Comparison of ENCODE assay signal across 15 cellular contexts in genomic region chr22:48106215-48106614, GRCh38.
"Had no signal": no experiment of that assay in that cellular context is flagged by ENCODE, and none has a peak within 500 bp of the region (broad histone marks: within the 10 kb centered on the region; RNA-seq: fewer than 3 reads in every experiment).

No MANE protein-coding gene starts in this region.

- DNase-seq: cortex of kidney; dorsolateral prefrontal cortex; effector memory CD4-positive, alpha-beta T cell; gastrocnemius medialis; heart right ventricle; left ventricle myocardium inferior; mesendoderm; naive thymus-derived CD4-positive, alpha-beta T cell; ovary; right cardiac atrium; small intestine; stimulated activated CD4-positive, alpha-beta T cell treated with anti-CD3 and anti-CD28 coated beads, Interleukin-12 subunit alpha, Interleukin-12 subunit beta, amount 100 ng/mL, for 4 hours; stimulated activated naive CD4-positive, alpha-beta T cell treated with Interleukin-2 at 50 U/mL for 16 hours; trophoblast cell had no signal

- H3K4me1 ChIP-seq: gastrocnemius medialis, heart right ventricle, left ventricle myocardium inferior had no signal

- H3K36me3 ChIP-seq: gastrocnemius medialis, heart right ventricle, left ventricle myocardium inferior, ovary had no signal

- H3K27ac Mint-ChIP-seq: naive thymus-derived CD4-positive, alpha-beta T cell had no signal

- H3K4me3 Mint-ChIP-seq: naive thymus-derived CD4-positive, alpha-beta T cell had no signal

- H3K27me3 ChIP-seq: ovary had no signal

- H3K27ac ChIP-seq: gastrocnemius medialis, heart right ventricle, left ventricle myocardium inferior, ovary had no signal

- H3K4me3 ChIP-seq: dorsolateral prefrontal cortex, gastrocnemius medialis, heart right ventricle, left ventricle myocardium inferior, ovary had no signal

- ATAC-seq: esophagus mucosa; gastrocnemius medialis; heart right ventricle; naive thymus-derived CD4-positive, alpha-beta T cell; right cardiac atrium had no signal

- H3K9me3 ChIP-seq: gastrocnemius medialis, ovary had no signal
